In the genomic region with DNA sequence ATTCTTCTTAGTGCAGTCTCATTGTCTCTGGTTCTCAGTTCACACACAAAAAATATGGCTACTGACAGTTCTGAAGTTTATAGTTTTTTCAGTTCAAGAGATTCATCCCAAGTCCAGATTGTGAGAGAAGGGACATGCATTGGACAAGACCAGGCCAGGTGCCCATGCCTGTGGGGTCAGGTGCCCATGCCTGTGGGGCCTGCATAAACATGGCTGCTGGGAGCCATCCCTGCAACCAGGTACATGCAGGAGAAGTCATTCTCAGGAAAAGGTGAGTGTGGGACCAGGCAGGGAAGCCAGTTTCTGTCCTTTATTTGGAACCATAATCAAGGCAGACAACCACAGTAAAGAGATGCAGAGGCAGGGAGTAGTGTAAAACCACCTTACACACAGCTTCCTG, we compare ENCODE assay signal across 21 cellular contexts. TPM values are rescaled to one million over a fixed set of nuclear protein-coding genes. Genes with fewer than 3 reads are reported as not detected.
"Had no signal": no experiment of that assay in that cellular context is flagged by ENCODE, and none has a peak within 500 bp of the region (broad histone marks: within the 10 kb centered on the region; RNA-seq: fewer than 3 reads in every experiment).

No MANE protein-coding gene starts in this region.

- H3K4me3 Mint-ChIP-seq: naive thymus-derived CD8-positive, alpha-beta T cell; stimulated activated naive B cell treated with anti-CD40 and anti-IgM and Interleukin-4, amounts not matched to agents 10 μg/mL and 1 μg/mL and 100 μg/mL, for 72 hours; stimulated activated naive CD8-positive, alpha-beta T cell treated with anti-CD3 and anti-CD28 coated beads, Interleukin-15, amount 100 ng/mL, for 72 hours had no signal

- H3K4me1 Mint-ChIP-seq: naive thymus-derived CD8-positive, alpha-beta T cell; stimulated activated naive B cell treated with anti-CD40 and anti-IgM and Interleukin-4, amounts not matched to agents 10 μg/mL and 1 μg/mL and 100 μg/mL, for 72 hours; stimulated activated naive CD8-positive, alpha-beta T cell treated with anti-CD3 and anti-CD28 coated beads, Interleukin-15, amount 100 ng/mL, for 72 hours had no signal

- H3K9me3 ChIP-seq: heart left ventricle, mucosa of descending colon, psoas muscle, sigmoid colon, thoracic aorta, transverse colon had no signal

- H3K27me3 ChIP-seq: heart left ventricle, sigmoid colon, transverse colon had no signal

- FAIRE-seq: frontal cortex had no signal

- H3K9me3 Mint-ChIP-seq: stimulated activated naive B cell treated with anti-CD40 and anti-IgM and Interleukin-4, amounts not matched to agents 10 μg/mL and 1 μg/mL and 100 μg/mL, for 72 hours; stimulated activated naive CD8-positive, alpha-beta T cell treated with anti-CD3 and anti-CD28 coated beads, Interleukin-15, amount 100 ng/mL, for 72 hours had no signal

- ATAC-seq: heart left ventricle; left lobe of liver; mucosa of descending colon; naive thymus-derived CD8-positive, alpha-beta T cell; psoas muscle; stimulated activated naive B cell treated with anti-CD40 and anti-IgM and Interleukin-4, amounts not matched to agents 10 μg/mL and 1 μg/mL and 100 μg/mL, for 72 hours; stimulated activated naive CD8-positive, alpha-beta T cell treated with anti-CD3 and anti-CD28 coated beads, Interleukin-15, amount 100 ng/mL, for 72 hours had no signal

- DNase-seq: cortex of kidney; dorsolateral prefrontal cortex; effector CD8-positive, alpha-beta T cell; heart left ventricle; hippocampal formation; kidney glomerular epithelial cell; mucosa of descending colon; naive thymus-derived CD8-positive, alpha-beta T cell; psoas muscle; retina; sigmoid colon; stimulated activated CD4-positive, alpha-beta T cell treated with anti-CD3 and anti-CD28 coated beads, Interleukin-2, amount 100 ng/mL, for 24 hours; stimulated activated CD4-positive, alpha-beta T cell treated with anti-CD3 and anti-CD28 coated beads, Interleukin-4, amount 100 ng/mL, for 4 hours; stimulated activated naive B cell treated with anti-CD40 and anti-IgM and Interleukin-4, amounts not matched to agents 10 μg/mL and 1 μg/mL and 100 μg/mL, for 72 hours; stimulated activated naive CD8-positive, alpha-beta T cell treated with anti-CD3 and anti-CD28 coated beads, Interleukin-15, amount 100 ng/mL, for 72 hours; transverse colon had no signal

- H3K27ac Mint-ChIP-seq: naive thymus-derived CD8-positive, alpha-beta T cell; stimulated activated naive B cell treated with anti-CD40 and anti-IgM and Interleukin-4, amounts not matched to agents 10 μg/mL and 1 μg/mL and 100 μg/mL, for 72 hours; stimulated activated naive CD8-positive, alpha-beta T cell treated with anti-CD3 and anti-CD28 coated beads, Interleukin-15, amount 100 ng/mL, for 72 hours had no signal

- H3K36me3 Mint-ChIP-seq: stimulated activated naive B cell treated with anti-CD40 and anti-IgM and Interleukin-4, amounts not matched to agents 10 μg/mL and 1 μg/mL and 100 μg/mL, for 72 hours had no signal

- H3K27ac ChIP-seq: dorsolateral prefrontal cortex, sigmoid colon, transverse colon had no signal

- H3K36me3 ChIP-seq: heart left ventricle, sigmoid colon, thoracic aorta, transverse colon had no signal

- H3K4me3 ChIP-seq: dorsolateral prefrontal cortex, heart left ventricle, mucosa of descending colon, psoas muscle, sigmoid colon, skin epidermis, thoracic aorta, transverse colon had no signal

RNA-seq across cellular contexts. Expression of a gene that starts 6.3 kb away (rescaled TPM):
- total RNA-seq: naive thymus-derived CD8-positive, alpha-beta T cell had no signal
- polyA plus RNA-seq: naive thymus-derived CD8-positive, alpha-beta T cell had no signal

RNA-seq across cellular contexts. Expression of a gene that starts 50.3 kb away (rescaled TPM):
- total RNA-seq: fibroblast of lung; naive thymus-derived CD8-positive, alpha-beta T cell had no signal
- polyA plus RNA-seq: fibroblast of lung; naive thymus-derived CD8-positive, alpha-beta T cell had no signal
